In genomic region chr3:31968927-31969418, GRCh38 we compare ENCODE assay signal across 8 cellular contexts. TPM values are rescaled to one million over a fixed set of nuclear protein-coding genes. Genes with fewer than 3 reads are reported as not detected.
DNase-seq lines count a peak whose midpoint lies in the region; ATAC-seq and TF ChIP-seq lines count a peak whose summit lies in the region.

No MANE protein-coding gene starts in this region.

- in situ Hi-C loops in HAP-1 (cut with MboI; ENCODE audit: low sequenced_read_pairs), result no loop called here

- H3K27me3 ChIP-seq in HAP-1 (ENCODE audit: low read depth), result no peaks in the 10 kb centered on the region
- H3K27me3 ChIP-seq in adipocyte (replicated peaks; ENCODE audit: control insufficient read depth, insufficient read depth, low read length), result no peaks in the 10 kb centered on the region
- no peaks in the 10 kb centered on the region for H3K27me3 ChIP-seq in right atrium auricular region

- H3K36me3 ChIP-seq in HAP-1 (replicated peaks) (no peaks in the 10 kb centered on the region), adipocyte (ENCODE audit: control insufficient read depth, insufficient read depth, low read length, severe bottlenecking) (no peaks in the 10 kb centered on the region), right atrium auricular region (no peaks in the 10 kb centered on the region)

- peak overlapping the region; percentile 75 for H3K9ac ChIP-seq in adipocyte (ENCODE audit: low read length)

- H3K27me3 Mint-ChIP-seq in stimulated activated memory B cell treated with anti-CD40 and anti-IgM and Interleukin-4, amounts not matched to agents 10 μg/mL and 1 μg/mL and 100 μg/mL, for 72 hours, result no peaks in the 10 kb centered on the region

- peaks cover 22% of the 10 kb centered on the region for H3K36me3 Mint-ChIP-seq in stimulated activated memory B cell treated with anti-CD40 and anti-IgM and Interleukin-4, amounts not matched to agents 10 μg/mL and 1 μg/mL and 100 μg/mL, for 72 hours

- H3K4me3 ChIP-seq in HAP-1 (no peak overlapping the region), adipocyte (ENCODE audit: low read length) (peak overlapping the region; percentile 57), right atrium auricular region (no peak overlapping the region)

- H3K27ac ChIP-seq in right atrium auricular region, result peak overlapping the region; percentile 58 to 75

- DNase-seq in HAP-1 (ENCODE audit: low spot score in 2 of 2) (peak; percentile 72 to 96), adipocyte (ENCODE audit: low read depth) (peak; percentile 93), right atrium auricular region (ENCODE audit: low spot score) (no peak), cortex of kidney (lab: John Stamatoyannopoulos, UW) (no peak), NOMO-1 (lab: John Stamatoyannopoulos, UW; ENCODE audit: unreplicated experiment in 2 of 2) (no peak), middle frontal gyrus (ENCODE audit: extremely low spot score, low spot score) (no peak), NCI-H446 treated with DMSO at 0.1 percent for 48 hours (lab: John Stamatoyannopoulos, UW) (no peak)

- H3K4me1 ChIP-seq in HAP-1 (peaks cover 21% of the 10 kb centered on the region), adipocyte (ENCODE audit: control insufficient read depth, insufficient read depth, low read length) (peaks cover 29% of the 10 kb centered on the region), right atrium auricular region (peaks cover 0 to 12% of the 10 kb centered on the region in 2 donors)

- ATAC-seq in stimulated activated memory B cell treated with anti-CD40 and anti-IgM and Interleukin-4, amounts not matched to agents 10 μg/mL and 1 μg/mL and 100 μg/mL, for 72 hours, result no peak

- no peaks in the 10 kb centered on the region for H3K9me3 ChIP-seq in HAP-1
- H3K9me3 ChIP-seq in adipocyte (ENCODE audit: control insufficient read depth, low read length), result no peaks in the 10 kb centered on the region
- H3K9me3 ChIP-seq in right atrium auricular region, result no peaks in the 10 kb centered on the region

- TF ChIP-seq CTCF in right atrium auricular region (IDR thresholded peaks at IDR 0.05), result no peak

- H3K27ac Mint-ChIP-seq in stimulated activated memory B cell treated with anti-CD40 and anti-IgM and Interleukin-4, amounts not matched to agents 10 μg/mL and 1 μg/mL and 100 μg/mL, for 72 hours, result peak overlapping the region; percentile 87

- H3K4me3 Mint-ChIP-seq in stimulated activated memory B cell treated with anti-CD40 and anti-IgM and Interleukin-4, amounts not matched to agents 10 μg/mL and 1 μg/mL and 100 μg/mL, for 72 hours, result no peak overlapping the region

- H3K9me3 Mint-ChIP-seq in stimulated activated memory B cell treated with anti-CD40 and anti-IgM and Interleukin-4, amounts not matched to agents 10 μg/mL and 1 μg/mL and 100 μg/mL, for 72 hours, result no peaks in the 10 kb centered on the region

- H3K4me1 Mint-ChIP-seq in stimulated activated memory B cell treated with anti-CD40 and anti-IgM and Interleukin-4, amounts not matched to agents 10 μg/mL and 1 μg/mL and 100 μg/mL, for 72 hours, result peaks cover 82% of the 10 kb centered on the region

RNA-seq across cellular contexts. Expression of gene OSBPL10, which starts 12.1 kb away (rescaled TPM):
- 1 to 10 TPM; 4.2 to 8.2 TPM for total RNA-seq in right atrium auricular region

RNA-seq across cellular contexts. Expression of gene ZNF860, which starts 12.6 kb away (rescaled TPM):
- total RNA-seq in right atrium auricular region, result under 1 TPM in 1 of 2 donors, not detected in 1; 0.28 TPM

Comparison
In these comparisons a context has a peak if more than half of its experiments do, and no peak if none do; other contexts are left out.
1. DNase-seq: peak in HAP-1 (2 of 2) and adipocyte (single experiment); none in right atrium auricular region (single experiment), cortex of kidney (single experiment), NOMO-1 (0 of 2), middle frontal gyrus (single experiment) and NCI-H446 treated with DMSO at 0.1 percent for 48 hours (single experiment).